Comparison of ENCODE assay signal across 2 cellular contexts in the genomic region with DNA sequence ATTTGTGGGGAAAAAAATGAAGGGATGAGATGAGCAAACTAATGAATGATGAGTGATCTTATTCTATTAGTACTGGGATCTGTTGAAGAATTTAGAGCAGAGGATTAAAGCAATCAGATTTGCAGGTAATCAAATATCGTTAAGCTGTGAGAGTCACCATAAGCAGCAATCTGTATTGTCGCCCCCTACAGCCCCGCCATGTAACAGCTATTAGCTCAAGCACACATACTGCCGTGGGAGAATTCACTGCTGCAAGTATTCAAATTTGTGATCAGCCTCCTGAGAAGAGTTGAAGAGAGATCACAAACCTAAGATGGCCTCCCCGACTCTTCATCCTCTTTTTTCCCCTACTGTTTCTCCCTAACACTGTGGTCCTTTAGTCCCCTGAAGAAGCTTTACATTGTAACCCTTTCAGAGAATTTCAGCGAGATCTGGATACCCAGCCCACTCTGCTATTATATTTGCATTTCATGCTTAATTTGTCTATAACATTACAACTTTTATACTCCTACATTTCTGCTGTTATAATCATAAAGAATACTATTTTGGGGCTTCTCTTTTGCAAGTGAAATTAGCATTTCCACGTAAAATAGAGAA.
TF ChIP-seq lines count a peak whose summit lies in the region.

No MANE protein-coding gene starts in this region.

TF ChIP-seq in HEK293, 187 proteins besides CTCF, POLR2A, EP300 and RAD21 (continued from another document):
- TF ChIP-seq, protein P1, sequence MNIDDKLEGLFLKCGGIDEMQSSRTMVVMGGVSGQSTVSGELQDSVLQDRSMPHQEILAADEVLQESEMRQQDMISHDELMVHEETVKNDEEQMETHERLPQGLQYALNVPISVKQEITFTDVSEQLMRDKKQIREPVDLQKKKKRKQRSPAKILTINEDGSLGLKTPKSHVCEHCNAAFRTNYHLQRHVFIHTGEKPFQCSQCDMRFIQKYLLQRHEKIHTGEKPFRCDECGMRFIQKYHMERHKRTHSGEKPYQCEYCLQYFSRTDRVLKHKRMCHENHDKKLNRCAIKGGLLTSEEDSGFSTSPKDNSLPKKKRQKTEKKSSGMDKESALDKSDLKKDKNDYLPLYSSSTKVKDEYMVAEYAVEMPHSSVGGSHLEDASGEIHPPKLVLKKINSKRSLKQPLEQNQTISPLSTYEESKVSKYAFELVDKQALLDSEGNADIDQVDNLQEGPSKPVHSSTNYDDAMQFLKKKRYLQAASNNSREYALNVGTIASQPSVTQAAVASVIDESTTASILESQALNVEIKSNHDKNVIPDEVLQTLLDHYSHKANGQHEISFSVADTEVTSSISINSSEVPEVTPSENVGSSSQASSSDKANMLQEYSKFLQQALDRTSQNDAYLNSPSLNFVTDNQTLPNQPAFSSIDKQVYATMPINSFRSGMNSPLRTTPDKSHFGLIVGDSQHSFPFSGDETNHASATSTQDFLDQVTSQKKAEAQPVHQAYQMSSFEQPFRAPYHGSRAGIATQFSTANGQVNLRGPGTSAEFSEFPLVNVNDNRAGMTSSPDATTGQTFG (tag by site-specific recombination; IDR thresholded peaks at IDR 0.05; ENCODE audit: borderline replicate concordance) = no peak
- TF ChIP-seq PRDM6 (tag by site-specific recombination; IDR thresholded peaks at IDR 0.05) = no peak
TF ChIP-seq in HEK293: peak in this region for 1.

TF ChIP-seq in SK-N-SH treated with all-trans-retinoic acid at 6 μM for 48 hours, 23 proteins besides CTCF, POLR2A, EP300 and RAD21 (continued from another document):
- TF ChIP-seq, protein P2, sequence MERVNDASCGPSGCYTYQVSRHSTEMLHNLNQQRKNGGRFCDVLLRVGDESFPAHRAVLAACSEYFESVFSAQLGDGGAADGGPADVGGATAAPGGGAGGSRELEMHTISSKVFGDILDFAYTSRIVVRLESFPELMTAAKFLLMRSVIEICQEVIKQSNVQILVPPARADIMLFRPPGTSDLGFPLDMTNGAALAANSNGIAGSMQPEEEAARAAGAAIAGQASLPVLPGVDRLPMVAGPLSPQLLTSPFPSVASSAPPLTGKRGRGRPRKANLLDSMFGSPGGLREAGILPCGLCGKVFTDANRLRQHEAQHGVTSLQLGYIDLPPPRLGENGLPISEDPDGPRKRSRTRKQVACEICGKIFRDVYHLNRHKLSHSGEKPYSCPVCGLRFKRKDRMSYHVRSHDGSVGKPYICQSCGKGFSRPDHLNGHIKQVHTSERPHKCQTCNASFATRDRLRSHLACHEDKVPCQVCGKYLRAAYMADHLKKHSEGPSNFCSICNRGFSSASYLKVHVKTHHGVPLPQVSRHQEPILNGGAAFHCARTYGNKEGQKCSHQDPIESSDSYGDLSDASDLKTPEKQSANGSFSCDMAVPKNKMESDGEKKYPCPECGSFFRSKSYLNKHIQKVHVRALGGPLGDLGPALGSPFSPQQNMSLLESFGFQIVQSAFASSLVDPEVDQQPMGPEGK (CRISPR knock-in tag; IDR thresholded peaks at IDR 0.05; ENCODE audit: borderline replicate concordance) = no peak
- no peak for TF ChIP-seq ZC3H10 (CRISPR knock-in tag; IDR thresholded peaks at IDR 0.05)
- TF ChIP-seq CSRNP3 (CRISPR knock-in tag; IDR thresholded peaks at IDR 0.05) = no peak
- TF ChIP-seq ISL1 (CRISPR knock-in tag; IDR thresholded peaks at IDR 0.05) = no peak
- TF ChIP-seq, protein P3, sequence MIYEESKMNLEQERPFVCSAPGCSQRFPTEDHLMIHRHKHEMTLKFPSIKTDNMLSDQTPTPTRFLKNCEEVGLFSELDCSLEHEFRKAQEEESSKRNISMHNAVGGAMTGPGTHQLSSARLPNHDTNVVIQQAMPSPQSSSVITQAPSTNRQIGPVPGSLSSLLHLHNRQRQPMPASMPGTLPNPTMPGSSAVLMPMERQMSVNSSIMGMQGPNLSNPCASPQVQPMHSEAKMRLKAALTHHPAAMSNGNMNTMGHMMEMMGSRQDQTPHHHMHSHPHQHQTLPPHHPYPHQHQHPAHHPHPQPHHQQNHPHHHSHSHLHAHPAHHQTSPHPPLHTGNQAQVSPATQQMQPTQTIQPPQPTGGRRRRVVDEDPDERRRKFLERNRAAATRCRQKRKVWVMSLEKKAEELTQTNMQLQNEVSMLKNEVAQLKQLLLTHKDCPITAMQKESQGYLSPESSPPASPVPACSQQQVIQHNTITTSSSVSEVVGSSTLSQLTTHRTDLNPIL (CRISPR knock-in tag; IDR thresholded peaks at IDR 0.05; ENCODE audit: low read depth) = no peak
- no peak for TF ChIP-seq ZFP3 (CRISPR knock-in tag; IDR thresholded peaks at IDR 0.05)
- no peak for TF ChIP-seq GLIS3 (CRISPR knock-in tag; IDR thresholded peaks at IDR 0.05)
- no peak for TF ChIP-seq ZNF565 (CRISPR knock-in tag; conservative IDR thresholded peaks at IDR 0.05; ENCODE audit: low read depth)
- no peak for TF ChIP-seq OSR1 (CRISPR knock-in tag; IDR thresholded peaks at IDR 0.05)
- no peak for TF ChIP-seq RARB (CRISPR knock-in tag; IDR thresholded peaks at IDR 0.05)
- TF ChIP-seq TCF4 (CRISPR knock-in tag; IDR thresholded peaks at IDR 0.05; ENCODE audit: borderline replicate concordance) = no peak
- no peak for TF ChIP-seq TOX (CRISPR knock-in tag; IDR thresholded peaks at IDR 0.05; ENCODE audit: borderline replicate concordance)
- TF ChIP-seq BACH2 (CRISPR knock-in tag; IDR thresholded peaks at IDR 0.05; ENCODE audit: borderline replicate concordance) = no peak
- TF ChIP-seq ZNF8 (CRISPR knock-in tag; IDR thresholded peaks at IDR 0.05) = no peak
- TF ChIP-seq ESRRG (CRISPR knock-in tag; IDR thresholded peaks at IDR 0.05) = no peak
- no peak for TF ChIP-seq CSDC2 (CRISPR knock-in tag; IDR thresholded peaks at IDR 0.05)
